1 cellular context compared by ENCODE assay signal in genomic region chr1:15326691-15327530, GRCh38.
TF ChIP-seq lines count a peak whose summit lies in the region.

No MANE protein-coding gene starts in this region.

TF ChIP-seq in HEK293, 187 proteins besides CTCF, POLR2A, EP300 and RAD21 (continued from another document and continues in another):
- 0 out of 2 replicates have a peak, but pooled peaks have one; percentile 32 for TF ChIP-seq PRDM10 (tag by site-specific recombination; IDR thresholded peaks at IDR 0.05)
- TF ChIP-seq ZNF555 (tag by site-specific recombination; conservative IDR thresholded peaks at IDR 0.05): no peak
- TF ChIP-seq ZXDB (tag by site-specific recombination; IDR thresholded peaks at IDR 0.05): 0 out of 2 replicates have a peak, but pooled peaks have one; percentile 21
- TF ChIP-seq ZSCAN4 (tag by site-specific recombination; IDR thresholded peaks at IDR 0.05): 0 out of 2 replicates have a peak, but pooled peaks have one; percentile 12
- no peak for TF ChIP-seq ZNF747 (tag by site-specific recombination; IDR thresholded peaks at IDR 0.05)
- TF ChIP-seq ZSCAN16 (tag by site-specific recombination; IDR thresholded peaks at IDR 0.05): peak; percentile 70; the same call in 1 of the 2 replicates
- TF ChIP-seq OVOL3 (tag by site-specific recombination; IDR thresholded peaks at IDR 0.05): no peak
- no peak for TF ChIP-seq ZNF248 (tag by site-specific recombination; IDR thresholded peaks at IDR 0.05)
- no peak for TF ChIP-seq ZNF624 (tag by site-specific recombination; IDR thresholded peaks at IDR 0.05)
- no peak for TF ChIP-seq ZBTB1 (tag by site-specific recombination; IDR thresholded peaks at IDR 0.05)
- TF ChIP-seq ZNF112 (tag by site-specific recombination; IDR thresholded peaks at IDR 0.05): no peak
- TF ChIP-seq BCL11B (tag by site-specific recombination; IDR thresholded peaks at IDR 0.05; ENCODE audit: low read depth): peak; percentile 32; the same call in 1 of the 2 replicates
- TF ChIP-seq MZF1 (tag by site-specific recombination; IDR thresholded peaks at IDR 0.05; ENCODE audit: borderline replicate concordance): no peak
- TF ChIP-seq ZNF623 (tag by site-specific recombination; IDR thresholded peaks at IDR 0.05): no peak
- no peak for TF ChIP-seq ZNF792 (tag by site-specific recombination; IDR thresholded peaks at IDR 0.05)
- no peak for TF ChIP-seq ZNF324 (tag by site-specific recombination; IDR thresholded peaks at IDR 0.05)
- no peak for TF ChIP-seq HOXC10 (CRISPR knock-in tag; IDR thresholded peaks at IDR 0.05)
- TF ChIP-seq ZNF155 (tag by site-specific recombination; IDR thresholded peaks at IDR 0.05): no peak
- no peak for TF ChIP-seq ZBTB6 (tag by site-specific recombination; IDR thresholded peaks at IDR 0.05)
- no peak for TF ChIP-seq ZNF830 (tag by site-specific recombination; IDR thresholded peaks at IDR 0.05; ENCODE audit: low read depth)
- TF ChIP-seq ZNF404 (tag by site-specific recombination; IDR thresholded peaks at IDR 0.05): no peak
- 0 out of 2 replicates have a peak, but pooled peaks have one; percentile 27 for TF ChIP-seq KLF9 (tag by site-specific recombination; IDR thresholded peaks at IDR 0.05; ENCODE audit: low read depth)
- peak; percentile 51 for TF ChIP-seq KLF1 (tag by site-specific recombination; IDR thresholded peaks at IDR 0.05)
- TF ChIP-seq BCL6B (tag by site-specific recombination; IDR thresholded peaks at IDR 0.05): no peak
- TF ChIP-seq KLF7 (tag by site-specific recombination; IDR thresholded peaks at IDR 0.05; ENCODE audit: borderline replicate concordance): no peak
- TF ChIP-seq PATZ1 (tag by site-specific recombination; IDR thresholded peaks at IDR 0.05): peak; percentile 58; the same call in 1 of the 2 replicates
- no peak for TF ChIP-seq HOXA7 (CRISPR knock-in tag; IDR thresholded peaks at IDR 0.05; ENCODE audit: borderline replicate concordance)
- TF ChIP-seq ZNF274 (IDR thresholded peaks at IDR 0.05; ENCODE audit: low read length): no peak
- TF ChIP-seq ZNF274 (tag by site-specific recombination; IDR thresholded peaks at IDR 0.05; ENCODE audit: borderline replicate concordance): no peak
- no peak for TF ChIP-seq BCL11A (tag by site-specific recombination; IDR thresholded peaks at IDR 0.05; ENCODE audit: low read depth)
- TF ChIP-seq ZEB2 (tag by site-specific recombination; IDR thresholded peaks at IDR 0.05): peak; percentile 57; the same call in 1 of the 2 replicates
- TF ChIP-seq WT1 (tag by site-specific recombination; IDR thresholded peaks at IDR 0.05): peak; percentile 51; the same call in 1 of the 2 replicates
- TF ChIP-seq ZNF513 (tag by site-specific recombination; IDR thresholded peaks at IDR 0.05): no peak
- TF ChIP-seq ZNF558 (tag by site-specific recombination; IDR thresholded peaks at IDR 0.05): no peak
- TF ChIP-seq ZNF48 (tag by site-specific recombination; IDR thresholded peaks at IDR 0.05): no peak
- TF ChIP-seq ZBTB48 (tag by site-specific recombination; IDR thresholded peaks at IDR 0.05): no peak
- no peak for TF ChIP-seq ZNF146 (tag by site-specific recombination; IDR thresholded peaks at IDR 0.05)
- TF ChIP-seq ZNF677 (tag by site-specific recombination; IDR thresholded peaks at IDR 0.05): 0 out of 2 replicates have a peak, but pooled peaks have one; percentile 10
- no peak for TF ChIP-seq ZNF266 (tag by site-specific recombination; IDR thresholded peaks at IDR 0.05; ENCODE audit: low read depth)
- TF ChIP-seq ZNF366 (tag by site-specific recombination; conservative IDR thresholded peaks at IDR 0.05): 0 out of 2 replicates have a peak, but pooled peaks have one; percentile 17
- no peak for TF ChIP-seq ZNF473 (tag by site-specific recombination; IDR thresholded peaks at IDR 0.05)
- no peak for TF ChIP-seq ZNF24 (tag by site-specific recombination; IDR thresholded peaks at IDR 0.05)
- TF ChIP-seq PRDM6 (tag by site-specific recombination; IDR thresholded peaks at IDR 0.05): no peak
- TF ChIP-seq ZNF701 (tag by site-specific recombination; IDR thresholded peaks at IDR 0.05): no peak
- TF ChIP-seq ZNF280D (tag by site-specific recombination; IDR thresholded peaks at IDR 0.05): no peak
- TF ChIP-seq ZNF394 (tag by site-specific recombination; IDR thresholded peaks at IDR 0.05; ENCODE audit: borderline replicate concordance): no peak
- no peak for TF ChIP-seq ZNF133 (tag by site-specific recombination; IDR thresholded peaks at IDR 0.05)
- TF ChIP-seq ZNF223 (tag by site-specific recombination; IDR thresholded peaks at IDR 0.05): 0 out of 2 replicates have a peak, but pooled peaks have one; percentile 46
- no peak for TF ChIP-seq ZNF184 (tag by site-specific recombination; IDR thresholded peaks at IDR 0.05)
- peak; percentile 22; the same call in 1 of the 2 replicates for TF ChIP-seq TRIM28 (IDR thresholded peaks at IDR 0.05; ENCODE audit: borderline replicate concordance, low read length)
- TF ChIP-seq ZNF600 (tag by site-specific recombination; IDR thresholded peaks at IDR 0.05): no peak
- no peak for TF ChIP-seq MEIS1 (CRISPR knock-in tag; IDR thresholded peaks at IDR 0.05; ENCODE audit: borderline replicate concordance)
- TF ChIP-seq ZBTB7A (tag by site-specific recombination; IDR thresholded peaks at IDR 0.05; ENCODE audit: low read depth): no peak
- no peak for TF ChIP-seq ZNF571 (tag by site-specific recombination; IDR thresholded peaks at IDR 0.05)
- no peak for TF ChIP-seq ZNF114 (tag by site-specific recombination; IDR thresholded peaks at IDR 0.05)
- no peak for TF ChIP-seq ZNF664 (tag by site-specific recombination; IDR thresholded peaks at IDR 0.05)
- TF ChIP-seq ZNF561 (tag by site-specific recombination; IDR thresholded peaks at IDR 0.05; ENCODE audit: borderline replicate concordance): peak; percentile 71
- no peak for TF ChIP-seq SP3 (tag by site-specific recombination; IDR thresholded peaks at IDR 0.05)
